In genomic region chr3:12187448-12188327, GRCh38 we compare ENCODE assay signal across 8 cellular contexts. TPM values are rescaled to one million over a fixed set of nuclear protein-coding genes. Genes with fewer than 3 reads are reported as not detected.
DNase-seq lines count a peak whose midpoint lies in the region; ATAC-seq and TF ChIP-seq lines count a peak whose summit lies in the region.

No MANE protein-coding gene starts in this region.

- no peaks in the 10 kb centered on the region for H3K36me3 Mint-ChIP-seq in activated CD4-positive, alpha-beta memory T cell treated with anti-CD3 and anti-CD28 coated beads for 36 hours

- no peak for TF ChIP-seq CTCF in foreskin keratinocyte (conservative IDR thresholded peaks at IDR 0.05)
- TF ChIP-seq CTCF in smooth muscle cell (IDR thresholded peaks at IDR 0.05; ENCODE audit: borderline replicate concordance, insufficient read depth, poor library complexity, severe bottlenecking) = no peak

- H3K4me1 Mint-ChIP-seq in activated CD4-positive, alpha-beta memory T cell treated with anti-CD3 and anti-CD28 coated beads for 36 hours (ENCODE audit: low read depth) = peaks cover 41% of the 10 kb centered on the region

- WGBS in smooth muscle cell (ENCODE audit: low lambda C conversion rate) = 25% methylated on average over 7 of the region's 7 CpGs

- peaks cover 7% of the 10 kb centered on the region for H3K27me3 Mint-ChIP-seq in activated CD4-positive, alpha-beta memory T cell treated with anti-CD3 and anti-CD28 coated beads for 36 hours

- H3K4me1 ChIP-seq in foreskin keratinocyte = peaks cover 21% of the 10 kb centered on the region
- peaks cover 17% of the 10 kb centered on the region for H3K4me1 ChIP-seq in smooth muscle cell (ENCODE audit: low read depth)

- no peaks in the 10 kb centered on the region for H3K9me3 ChIP-seq in smooth muscle cell (replicated peaks; ENCODE audit: low read depth)

- H2AFZ ChIP-seq in smooth muscle cell (ENCODE audit: low read depth) = peak overlapping the region; percentile 57

- H4K20me1 ChIP-seq in smooth muscle cell (ENCODE audit: low read depth) = no peaks in the 10 kb centered on the region

- no peaks in the 10 kb centered on the region for H3K9me3 Mint-ChIP-seq in activated CD4-positive, alpha-beta memory T cell treated with anti-CD3 and anti-CD28 coated beads for 36 hours

- H3K4me3 ChIP-seq in smooth muscle cell = no peak overlapping the region

- POLR2A ChIA-PET in activated CD4-positive, alpha-beta memory T cell treated with anti-CD3 and anti-CD28 coated beads for 36 hours (lab: Charles Lee) = interaction anchor here (0.6 to 2.1 kb wide), 8 partner anchors 9 to 286 kb away, joined by 3 to 14 read pairs (median 3); no protein-coding TSS in a partner anchor

- H3K9ac ChIP-seq in smooth muscle cell (ENCODE audit: low read depth) = peak overlapping the region; percentile 66

- H3K27ac ChIP-seq in foreskin keratinocyte = no peak overlapping the region
- H3K27ac ChIP-seq in smooth muscle cell (ENCODE audit: low read depth) = peak overlapping the region; percentile 93

- CTCF ChIA-PET in activated CD4-positive, alpha-beta memory T cell treated with anti-CD3 and anti-CD28 coated beads for 36 hours (lab: Charles Lee) = interaction anchor here (0.6 to 2.9 kb wide), 13 partner anchors 8 to 292 kb away, joined by 3 to 15 read pairs (median 4); no protein-coding TSS in a partner anchor

- H3F3A ChIP-seq in smooth muscle cell (ENCODE audit: low read depth) = peaks cover 12% of the 10 kb centered on the region

- intact Hi-C loops in activated CD4-positive, alpha-beta memory T cell treated with anti-CD3 and anti-CD28 coated beads for 36 hours (cut with micrococcal nuclease) = loop anchor here (1.0 to 5.0 kb wide), 5 partner anchors 8 to 950 kb away; partner anchors contain the start of gene TAMM41

- H3K4me2 ChIP-seq in smooth muscle cell = peak overlapping the region; percentile 79

- peak overlapping the region; percentile 99 for H3K27ac Mint-ChIP-seq in activated CD4-positive, alpha-beta memory T cell treated with anti-CD3 and anti-CD28 coated beads for 36 hours

- H3K79me2 ChIP-seq in smooth muscle cell (ENCODE audit: low read depth) = no peaks in the 10 kb centered on the region

- peak; percentile 56 for DNase-seq in AG08395 (ENCODE audit: low spot score)
- DNase-seq in activated CD4-positive, alpha-beta memory T cell treated with anti-CD3 and anti-CD28 coated beads for 36 hours = peak; percentile 89
- no peak for DNase-seq in foreskin keratinocyte
- DNase-seq in smooth muscle cell (lab: John Stamatoyannopoulos, UW; ENCODE audit: unreplicated experiment) = no peak
- DNase-seq in T-helper 9 cell = no peak
- DNase-seq in RKO (ENCODE audit: low spot score) = no peak

- no peaks in the 10 kb centered on the region for H3K36me3 ChIP-seq in smooth muscle cell (ENCODE audit: low read depth)

- ATAC-seq in GM19372 (IDR thresholded peaks at IDR 0.05; ENCODE audit: low read depth, unreplicated experiment) (peak; percentile 80), HG03439 (IDR thresholded peaks at IDR 0.05; ENCODE audit: unreplicated experiment) (peak; percentile 41), foreskin keratinocyte (peak; percentile 8)

- no peaks in the 10 kb centered on the region for H3K27me3 ChIP-seq in foreskin keratinocyte
- H3K27me3 ChIP-seq in smooth muscle cell (ENCODE audit: low read depth) = no peaks in the 10 kb centered on the region

- peak overlapping the region; percentile 59 for H3K4me3 Mint-ChIP-seq in activated CD4-positive, alpha-beta memory T cell treated with anti-CD3 and anti-CD28 coated beads for 36 hours

RNA-seq across cellular contexts. Expression of gene TIMP4, which starts 29.0 kb away (rescaled TPM):
- total RNA-seq in activated CD4-positive, alpha-beta memory T cell treated with anti-CD3 and anti-CD28 coated beads for 36 hours = under 1 TPM; 0.36 to 0.50 TPM
- total RNA-seq in foreskin keratinocyte = 0.14 TPM in 1 of 2 replicates, not detected in the other
- polyA plus RNA-seq in foreskin keratinocyte = 0.09 and 0.13 TPM in 2 replicates
- total RNA-seq in smooth muscle cell = 0.27 and 0.81 TPM in 2 replicates
- polyA plus RNA-seq in smooth muscle cell = 1.2 and 1.5 TPM in 2 replicates

Comparison
In these comparisons a context has a peak if more than half of its experiments do, and no peak if none do; other contexts are left out.
1. DNase-seq: peak in AG08395 (single experiment) and activated CD4-positive, alpha-beta memory T cell treated with anti-CD3 and anti-CD28 coated beads for 36 hours (single experiment); none in foreskin keratinocyte (0 of 2), smooth muscle cell (single experiment), T-helper 9 cell (single experiment) and RKO (single experiment).
2. ATAC-seq: peak in every context shown above with its lines; median percentile 80 in GM19372; 41 in HG03439; 8 in foreskin keratinocyte.